Comparison of ENCODE assay signal across 1 cellular context in the genomic region with DNA sequence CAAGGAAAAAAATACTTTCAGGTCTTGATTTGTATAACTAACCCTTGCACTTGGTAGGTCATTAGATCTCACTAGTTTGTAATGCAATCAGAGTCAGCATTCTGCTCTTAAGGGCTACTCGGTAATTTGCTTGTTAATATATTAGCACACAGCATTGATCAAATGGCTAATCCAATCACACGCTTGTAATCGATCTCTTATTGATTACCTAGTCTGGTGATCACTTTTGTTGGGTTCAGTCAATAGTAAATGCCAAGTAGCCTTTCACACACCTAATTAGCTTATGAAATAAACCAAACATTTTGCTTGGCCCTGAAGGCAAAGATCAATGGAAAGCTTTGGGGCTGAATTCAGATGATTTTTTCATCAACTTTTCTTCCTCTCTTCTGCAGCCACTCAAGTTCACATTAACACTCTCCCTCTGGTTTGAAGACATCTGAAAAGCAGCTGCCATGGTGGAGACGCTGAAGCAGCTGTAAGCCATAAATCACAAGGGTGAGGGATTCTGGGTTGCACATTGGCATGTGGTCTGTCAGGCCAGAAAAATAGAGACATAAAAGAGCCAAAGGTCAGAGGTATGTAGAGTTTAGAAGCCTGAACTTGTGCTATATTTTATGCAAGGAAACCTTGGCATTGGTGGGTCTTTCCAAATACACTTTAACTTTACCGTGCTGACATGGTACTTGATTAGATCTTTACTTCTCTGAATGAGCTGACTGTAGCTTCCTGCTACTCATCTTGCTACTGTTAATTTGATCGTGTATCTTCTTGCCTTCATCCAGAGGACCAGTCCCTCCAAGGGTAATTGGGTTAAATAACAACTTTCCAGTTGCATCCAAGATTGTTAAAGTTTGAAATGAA.
TF ChIP-seq lines count a peak whose summit lies in the region.

No MANE protein-coding gene starts in this region.

TF ChIP-seq in GM23338, 12 proteins besides CTCF, POLR2A, EP300 and RAD21 (continued from another document):
- TF ChIP-seq ZNF462 (CRISPR knock-in tag; IDR thresholded peaks at IDR 0.05): no peak
- TF ChIP-seq POLR2AphosphoS5 (IDR thresholded peaks at IDR 0.05; ENCODE audit: low read depth): no peak
- TF ChIP-seq, protein P1, sequence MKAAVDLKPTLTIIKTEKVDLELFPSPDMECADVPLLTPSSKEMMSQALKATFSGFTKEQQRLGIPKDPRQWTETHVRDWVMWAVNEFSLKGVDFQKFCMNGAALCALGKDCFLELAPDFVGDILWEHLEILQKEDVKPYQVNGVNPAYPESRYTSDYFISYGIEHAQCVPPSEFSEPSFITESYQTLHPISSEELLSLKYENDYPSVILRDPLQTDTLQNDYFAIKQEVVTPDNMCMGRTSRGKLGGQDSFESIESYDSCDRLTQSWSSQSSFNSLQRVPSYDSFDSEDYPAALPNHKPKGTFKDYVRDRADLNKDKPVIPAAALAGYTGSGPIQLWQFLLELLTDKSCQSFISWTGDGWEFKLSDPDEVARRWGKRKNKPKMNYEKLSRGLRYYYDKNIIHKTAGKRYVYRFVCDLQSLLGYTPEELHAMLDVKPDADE (IDR thresholded peaks at IDR 0.05): no peak
- no peak for TF ChIP-seq EZH2 (IDR thresholded peaks at IDR 0.05; ENCODE audit: low read depth, unreplicated experiment)
- TF ChIP-seq, protein P2, sequence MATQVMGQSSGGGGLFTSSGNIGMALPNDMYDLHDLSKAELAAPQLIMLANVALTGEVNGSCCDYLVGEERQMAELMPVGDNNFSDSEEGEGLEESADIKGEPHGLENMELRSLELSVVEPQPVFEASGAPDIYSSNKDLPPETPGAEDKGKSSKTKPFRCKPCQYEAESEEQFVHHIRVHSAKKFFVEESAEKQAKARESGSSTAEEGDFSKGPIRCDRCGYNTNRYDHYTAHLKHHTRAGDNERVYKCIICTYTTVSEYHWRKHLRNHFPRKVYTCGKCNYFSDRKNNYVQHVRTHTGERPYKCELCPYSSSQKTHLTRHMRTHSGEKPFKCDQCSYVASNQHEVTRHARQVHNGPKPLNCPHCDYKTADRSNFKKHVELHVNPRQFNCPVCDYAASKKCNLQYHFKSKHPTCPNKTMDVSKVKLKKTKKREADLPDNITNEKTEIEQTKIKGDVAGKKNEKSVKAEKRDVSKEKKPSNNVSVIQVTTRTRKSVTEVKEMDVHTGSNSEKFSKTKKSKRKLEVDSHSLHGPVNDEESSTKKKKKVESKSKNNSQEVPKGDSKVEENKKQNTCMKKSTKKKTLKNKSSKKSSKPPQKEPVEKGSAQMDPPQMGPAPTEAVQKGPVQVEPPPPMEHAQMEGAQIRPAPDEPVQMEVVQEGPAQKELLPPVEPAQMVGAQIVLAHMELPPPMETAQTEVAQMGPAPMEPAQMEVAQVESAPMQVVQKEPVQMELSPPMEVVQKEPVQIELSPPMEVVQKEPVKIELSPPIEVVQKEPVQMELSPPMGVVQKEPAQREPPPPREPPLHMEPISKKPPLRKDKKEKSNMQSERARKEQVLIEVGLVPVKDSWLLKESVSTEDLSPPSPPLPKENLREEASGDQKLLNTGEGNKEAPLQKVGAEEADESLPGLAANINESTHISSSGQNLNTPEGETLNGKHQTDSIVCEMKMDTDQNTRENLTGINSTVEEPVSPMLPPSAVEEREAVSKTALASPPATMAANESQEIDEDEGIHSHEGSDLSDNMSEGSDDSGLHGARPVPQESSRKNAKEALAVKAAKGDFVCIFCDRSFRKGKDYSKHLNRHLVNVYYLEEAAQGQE (IDR thresholded peaks at IDR 0.05; ENCODE audit: unreplicated experiment): no peak
- no peak for TF ChIP-seq EZH2phosphoT487 (IDR thresholded peaks at IDR 0.05; ENCODE audit: unreplicated experiment)
- TF ChIP-seq STAT1 (IDR thresholded peaks at IDR 0.05; ENCODE audit: unreplicated experiment): no peak
- TF ChIP-seq ZNF331 (CRISPR knock-in tag; IDR thresholded peaks at IDR 0.05; ENCODE audit: low read depth): no peak
- TF ChIP-seq CREB1 (CRISPR knock-in tag; IDR thresholded peaks at IDR 0.05; ENCODE audit: low read depth): no peak
- no peak for TF ChIP-seq NANOG (IDR thresholded peaks at IDR 0.05; ENCODE audit: borderline replicate concordance)
